ENCODE assay signal across 8 cellular contexts in the genomic region with DNA sequence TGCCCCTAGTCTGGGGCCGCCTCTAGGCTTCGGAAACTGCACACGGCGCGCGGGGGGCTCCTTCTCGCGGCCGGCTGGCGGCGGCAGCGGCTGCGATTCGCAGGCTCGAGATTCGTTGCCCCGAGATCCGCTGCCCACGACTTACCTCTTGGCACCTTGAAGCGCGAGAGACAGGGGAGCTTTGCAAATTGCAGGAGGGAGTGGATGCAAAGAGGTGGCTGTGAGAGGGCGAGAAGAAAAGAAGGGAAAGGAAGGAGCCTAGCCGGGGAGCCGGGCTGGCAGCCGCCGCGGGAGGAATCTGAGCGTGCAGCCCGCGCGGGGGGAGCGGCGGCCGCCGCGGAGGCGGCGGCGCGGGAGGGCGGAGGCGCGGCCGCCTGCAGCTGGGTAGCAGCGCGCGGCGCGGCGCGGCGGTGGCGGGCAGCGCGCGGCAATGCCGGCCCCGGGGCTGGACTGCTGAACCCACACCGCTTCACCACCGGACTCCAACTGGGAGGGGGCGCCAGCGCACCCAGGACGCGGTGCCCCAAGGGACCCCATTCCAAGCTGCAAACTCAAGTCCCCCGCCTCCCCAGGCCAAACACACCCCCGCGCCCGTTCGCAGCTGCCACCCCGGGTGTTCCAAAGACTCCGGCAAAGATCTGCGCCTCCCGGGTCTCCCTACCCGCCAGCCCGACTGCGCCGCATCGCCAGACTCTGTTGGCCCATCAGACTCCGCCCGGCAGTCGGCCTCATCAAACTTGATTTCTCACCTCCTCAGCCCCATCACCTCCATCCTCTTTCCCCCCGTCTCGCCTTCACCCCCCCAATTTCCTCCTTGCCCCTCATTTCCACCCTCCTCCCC. TPM values are rescaled to one million over a fixed set of nuclear protein-coding genes. Genes with fewer than 3 reads are reported as not detected.
DNase-seq lines count a peak whose midpoint lies in the region; ATAC-seq and TF ChIP-seq lines count a peak whose summit lies in the region.

No MANE protein-coding gene starts in this region.

- peak overlapping the region in 3 of 4 donors; percentile 27 to 60 (median 29) for H3K27ac ChIP-seq in esophagus muscularis mucosa (replicated peaks in 1 of 4)

- DNase-seq in 8988T (peak; percentile 75), NOMO-1 (lab: John Stamatoyannopoulos, UW; ENCODE audit: unreplicated experiment in 2 of 2) (peak; percentile 53 to 77), esophagus muscularis mucosa (ENCODE audit: extremely low spot score) (no peak)
- peak; percentile 73 for DNase-seq in activated T-cell treated with anti-CD3 and anti-CD28 coated beads, Interleukin-2, amount 50 U/mL, for 24 hours
- DNase-seq in stimulated activated naive CD8-positive, alpha-beta T cell treated with anti-CD3 and anti-CD28 coated beads, Interleukin-15, Interleukin-2, amounts not matched to agents 100 U/mL and 50 U/mL, for 24 hours = peak; percentile 70

- H3K36me3 ChIP-seq in esophagus muscularis mucosa = no peaks in the 10 kb centered on the region
- H3K36me3 ChIP-seq in mucosa of stomach (ENCODE audit: control insufficient read depth, insufficient read depth, low read length) = no peaks in the 10 kb centered on the region

- H3K9me3 ChIP-seq in esophagus muscularis mucosa (no peaks in the 10 kb centered on the region), mucosa of stomach (ENCODE audit: control insufficient read depth, low read length) (no peaks in the 10 kb centered on the region)

- peaks cover 41% of the 10 kb centered on the region for H3K36me3 Mint-ChIP-seq in activated T-cell treated with anti-CD3 and anti-CD28 coated beads, Interleukin-2, amount 50 U/mL, for 24 hours (ENCODE audit: low read depth)

- ATAC-seq in GM18867 (IDR thresholded peaks at IDR 0.05; ENCODE audit: unreplicated experiment) (peak; percentile 50), HG02763 (IDR thresholded peaks at IDR 0.05; ENCODE audit: unreplicated experiment) (no peak)
- peak; percentile 6 for ATAC-seq in stimulated activated naive CD8-positive, alpha-beta T cell treated with anti-CD3 and anti-CD28 coated beads, Interleukin-15, Interleukin-2, amounts not matched to agents 100 U/mL and 50 U/mL, for 24 hours

- no peak for TF ChIP-seq CTCF in esophagus muscularis mucosa (IDR thresholded peaks at IDR 0.05)

- under 1% methylated on average over 77 of the region's 83 CpGs for WGBS in esophagus muscularis mucosa

- H3K9me3 Mint-ChIP-seq in activated T-cell treated with anti-CD3 and anti-CD28 coated beads, Interleukin-2, amount 50 U/mL, for 24 hours = no peaks in the 10 kb centered on the region

- intact Hi-C loops in esophagus muscularis mucosa (cut with DNase I) = no loop called here

- TF ChIP-seq POLR2A in esophagus muscularis mucosa (IDR thresholded peaks at IDR 0.05; ENCODE audit: low read depth) = no peak

- H3K4me1 ChIP-seq in esophagus muscularis mucosa = peaks cover 29 to 48% (median 46%) of the 10 kb centered on the region in 4 donors
- H3K4me1 ChIP-seq in mucosa of stomach (ENCODE audit: control insufficient read depth, insufficient read depth, low read length) = peaks cover 36% of the 10 kb centered on the region

- H3K27me3 Mint-ChIP-seq in activated T-cell treated with anti-CD3 and anti-CD28 coated beads, Interleukin-2, amount 50 U/mL, for 24 hours = peaks cover 5% of the 10 kb centered on the region

- peak overlapping the region; percentile 96 for H3K27ac Mint-ChIP-seq in activated T-cell treated with anti-CD3 and anti-CD28 coated beads, Interleukin-2, amount 50 U/mL, for 24 hours

- H3K4me3 ChIP-seq in esophagus muscularis mucosa = peak overlapping the region; percentile 58 to 73 (median 60)
- H3K4me3 ChIP-seq in mucosa of stomach (ENCODE audit: low read length) = peak overlapping the region; percentile 27

- H3K27me3 ChIP-seq in esophagus muscularis mucosa (peaks cover 7 to 89% (median 46%) of the 10 kb centered on the region in 4 donors), mucosa of stomach (ENCODE audit: control insufficient read depth, insufficient read depth, low read length) (peaks cover 64% of the 10 kb centered on the region)

- peak overlapping the region; percentile 50 for H3K9ac ChIP-seq in mucosa of stomach (ENCODE audit: low read length)

- peak overlapping the region; percentile 97 for H3K4me3 Mint-ChIP-seq in activated T-cell treated with anti-CD3 and anti-CD28 coated beads, Interleukin-2, amount 50 U/mL, for 24 hours

- TF ChIP-seq EP300 in esophagus muscularis mucosa (IDR thresholded peaks at IDR 0.05) = no peak

- H3K4me1 Mint-ChIP-seq in activated T-cell treated with anti-CD3 and anti-CD28 coated beads, Interleukin-2, amount 50 U/mL, for 24 hours (ENCODE audit: low read depth) = peaks cover 48% of the 10 kb centered on the region

RNA-seq across cellular contexts. Expression of gene SUPT3H, which starts 44.2 kb away (rescaled TPM):
- total RNA-seq in esophagus muscularis mucosa = 10 to 100 TPM in 2 of 4 donors, 1 to 10 TPM in 2; 5.1 to 13.3 (median 9.9) TPM
